8 cellular contexts compared by ENCODE assay signal in the genomic region with DNA sequence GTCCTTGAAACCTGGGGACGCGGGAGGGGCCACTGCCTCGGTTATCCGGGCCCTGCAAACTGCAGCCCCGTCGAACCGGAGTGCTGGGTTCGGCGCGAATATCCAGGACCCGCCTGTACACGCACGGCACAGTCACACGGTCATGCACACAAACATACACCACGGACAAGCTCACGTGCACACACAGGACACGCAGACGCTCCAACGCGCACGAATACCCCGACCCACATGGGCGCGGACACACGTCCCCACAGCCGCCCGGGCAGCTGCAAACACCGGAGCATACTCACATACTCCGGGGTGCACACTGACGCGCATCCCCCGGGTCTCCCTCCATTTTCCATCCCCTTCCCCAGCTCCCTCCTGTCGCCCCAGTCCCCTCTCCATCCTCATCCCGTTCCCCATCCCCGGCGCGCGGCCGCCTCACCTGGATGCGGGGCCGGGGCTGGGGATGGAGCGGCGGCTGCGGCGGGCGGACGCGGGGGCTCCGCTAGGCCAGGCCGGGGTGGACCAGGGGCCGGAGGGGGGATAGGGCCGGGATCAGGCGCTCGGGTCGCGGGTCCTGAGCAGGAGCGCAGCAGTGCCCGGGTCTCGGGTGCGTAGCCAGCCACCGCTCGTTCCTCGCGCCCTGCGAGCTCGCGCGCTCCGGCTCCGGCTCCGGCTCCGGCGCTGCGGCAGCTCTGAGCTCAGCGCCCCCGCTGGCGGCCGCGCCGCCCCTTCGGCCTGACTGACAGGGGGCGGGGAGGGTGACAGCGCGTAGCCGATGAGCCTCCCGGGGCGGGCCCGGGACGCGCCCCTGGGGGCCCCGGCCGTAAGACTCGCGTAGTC. TPM values are rescaled to one million over a fixed set of nuclear protein-coding genes. Genes with fewer than 3 reads are reported as not detected.
DNase-seq lines count a peak whose midpoint lies in the region; ATAC-seq and TF ChIP-seq lines count a peak whose summit lies in the region.

A gene with protein sequence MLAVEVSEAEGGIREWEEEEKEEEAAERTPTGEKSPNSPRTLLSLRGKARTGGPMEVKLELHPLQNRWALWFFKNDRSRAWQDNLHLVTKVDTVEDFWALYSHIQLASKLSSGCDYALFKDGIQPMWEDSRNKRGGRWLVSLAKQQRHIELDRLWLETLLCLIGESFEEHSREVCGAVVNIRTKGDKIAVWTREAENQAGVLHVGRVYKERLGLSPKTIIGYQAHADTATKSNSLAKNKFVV (plus strand): TSS at position 823 of the 828 bp plus-strand sequence. CDS start 12,113 bp downstream, outside the sequence.
A gene (minus strand): TSS at position 682 of the 828 bp plus-strand sequence. CDS start 880 bp downstream, outside the sequence.

- ATAC-seq in HG03095 (IDR thresholded peaks at IDR 0.05; ENCODE audit: unreplicated experiment) (peak; percentile 79), T-cell (replicated peaks in 1 of 4) (peak; percentile 85 to 95 (median 91))

- TF ChIP-seq CTCF in GM12874 (IDR thresholded peaks at IDR 0.05; ENCODE audit: insufficient read depth, low read depth, low read length): 0 out of 2 replicates have a peak, but pooled peaks have one; percentile 3
- TF ChIP-seq CTCF in dorsolateral prefrontal cortex (IDR thresholded peaks at IDR 0.05 in 54 of 56, conservative IDR thresholded peaks at IDR 0.05 in 2 of 56; ENCODE audit: low read depth in 1 of 56, partially characterized antibody in 56 of 56): peak in 1 of 56 donors; percentile 12
- TF ChIP-seq CTCF in stomach (IDR thresholded peaks at IDR 0.05): no peak

- under 1% methylated on average over 84 of the region's 94 CpGs for WGBS in mesenchymal stem cell
- 0 to 4% (median 2%) methylated on average over 43 to 94 of the region's 94 CpGs for WGBS in stomach, 5 donors

- peaks cover 6 to 28% (median 13%) of the 10 kb centered on the region in 3 donors for H3K4me1 Mint-ChIP-seq in T-cell

- no peak within 1 kb of the TSS for H2BK5ac ChIP-seq in mesenchymal stem cell (ENCODE audit: low read depth, low read length, poor library complexity, severe bottlenecking)

- H2AFZ ChIP-seq in mesenchymal stem cell (ENCODE audit: low read depth, low read length): no peak within 1 kb of the TSS

- peak within 1 kb of the TSS; percentile 92 for H3K4me2 ChIP-seq in mesenchymal stem cell (ENCODE audit: low read length, poor library complexity, severe bottlenecking)

- H2BK12ac ChIP-seq in mesenchymal stem cell (ENCODE audit: low read length in 2 of 2): no peak within 1 kb of the TSS

- H3K27me3 Mint-ChIP-seq in T-cell: peaks cover 52 to 80% of the 10 kb centered on the region in 2 donors

- H3K36me3 ChIP-seq in mesenchymal stem cell (ENCODE audit: control insufficient read depth in 1 of 2, insufficient read depth in 2 of 2, low read depth in 1 of 2, low read length in 2 of 2) (no peaks in the 10 kb centered on the region), stomach (no peaks in the 10 kb centered on the region)

- peaks cover 0 to 45% (median 6%) of the 10 kb centered on the region in 45 donors for H3K27me3 ChIP-seq in dorsolateral prefrontal cortex
- H3K27me3 ChIP-seq in mesenchymal stem cell (ENCODE audit: control insufficient read depth in 1 of 2, insufficient read depth in 1 of 2, low read length in 2 of 2): peaks cover 64 to 74% of the 10 kb centered on the region in 2 experiments
- peaks cover 11 to 97% (median 81%) of the 10 kb centered on the region in 3 donors for H3K27me3 ChIP-seq in stomach

- no peaks in the 10 kb centered on the region for H3K36me3 Mint-ChIP-seq in T-cell

- H3K9me3 ChIP-seq in mesenchymal stem cell (ENCODE audit: control insufficient read depth, low read length) (peaks cover under 1% of the 10 kb centered on the region), stomach (no peaks in the 10 kb centered on the region)

- TF ChIP-seq POLR2A in stomach (IDR thresholded peaks at IDR 0.05): no peak

- H4K91ac ChIP-seq in mesenchymal stem cell (ENCODE audit: low read length): no peak within 1 kb of the TSS

- H2AK5ac ChIP-seq in mesenchymal stem cell (ENCODE audit: low read length, severe bottlenecking): no peak within 1 kb of the TSS

- peak within 1 kb of the TSS in 1 of 2 experiments; percentile 25 for H3K4ac ChIP-seq in mesenchymal stem cell (ENCODE audit: low read depth in 1 of 2, low read length in 2 of 2)

- intact Hi-C loops in dorsolateral prefrontal cortex (cut with DNase I) (no loop called here), stomach (cut with DNase I; ENCODE audit: low total_unique reads) (no loop called here)

- peak within 1 kb of the TSS in 56 of 59 donors; percentile 24 to 95 (median 80) for H3K27ac ChIP-seq in dorsolateral prefrontal cortex
- no peak within 1 kb of the TSS for H3K27ac ChIP-seq in mesenchymal stem cell (ENCODE audit: low read length, poor library complexity, severe bottlenecking)
- H3K27ac ChIP-seq in stomach: no peak within 1 kb of the TSS

- peak within 1 kb of the TSS; percentile 24 to 58 (median 47) for H3K4me3 Mint-ChIP-seq in T-cell

- POLR2A ChIA-PET in T-cell (lab: Charles Lee): interaction anchor here in 1 of 2 donors (0.6 kb wide), 1 partner anchor 31 kb away, joined by 3 read pairs; no protein-coding TSS in a partner anchor

- CTCF ChIA-PET in T-cell (lab: Charles Lee): interaction anchor here in 1 of 2 donors (0.6 to 1.5 kb wide), 2 partner anchors 11 to 31 kb away, joined by 4 to 5 read pairs; no protein-coding TSS in a partner anchor

- peaks cover 29% of the 10 kb centered on the region for H3K4me1 ChIP-seq in mesenchymal stem cell (ENCODE audit: control insufficient read depth, insufficient read depth, low read depth, low read length)
- H3K4me1 ChIP-seq in stomach: peaks cover 13 to 23% (median 20%) of the 10 kb centered on the region in 4 donors

- H2BK120ac ChIP-seq in mesenchymal stem cell (ENCODE audit: low read depth, low read length): no peak within 1 kb of the TSS

- no peak within 1 kb of the TSS for H2BK15ac ChIP-seq in mesenchymal stem cell (ENCODE audit: low read depth, poor library complexity, severe bottlenecking)

- peak within 1 kb of the TSS; percentile 21 to 78 (median 66) for H3K4me3 ChIP-seq in dorsolateral prefrontal cortex
- H3K4me3 ChIP-seq in mesenchymal stem cell (ENCODE audit: insufficient read depth in 1 of 2, low read depth in 1 of 2, low read length in 2 of 2): peak within 1 kb of the TSS; percentile 36 to 74
- H3K4me3 ChIP-seq in stomach: peak within 1 kb of the TSS; percentile 31 to 48 (median 36)

- no peak for TF ChIP-seq EP300 in stomach (IDR thresholded peaks at IDR 0.05)

- no peak within 1 kb of the TSS for H3K27ac Mint-ChIP-seq in T-cell

- DNase-seq in T-cell: peak in 15 of 34 experiments; percentile 7 to 47 (median 37)
- peak in 5 of 10 donors; percentile 69 to 82 (median 79) for DNase-seq in dorsolateral prefrontal cortex
- DNase-seq in mesenchymal stem cell: peak; percentile 58
- DNase-seq in stomach: no peak
- no peak for DNase-seq in DMS79 (lab: John Stamatoyannopoulos, UW)
- DNase-seq in mesenteric fat pad (ENCODE audit: low spot score): no peak

- no peak within 1 kb of the TSS for H3K14ac ChIP-seq in mesenchymal stem cell (ENCODE audit: low read length in 2 of 2)

- no peak within 1 kb of the TSS for H4K8ac ChIP-seq in mesenchymal stem cell (ENCODE audit: low read length)

- H3K18ac ChIP-seq in mesenchymal stem cell (ENCODE audit: low read depth in 1 of 2, low read length in 2 of 2): no peak within 1 kb of the TSS

- no peaks in the 10 kb centered on the region for H3K9me3 Mint-ChIP-seq in T-cell

- H3K9ac ChIP-seq in mesenchymal stem cell (ENCODE audit: low read length): peak within 1 kb of the TSS; percentile 17

- no peak within 1 kb of the TSS for H3K23ac ChIP-seq in mesenchymal stem cell (ENCODE audit: low read length in 2 of 2)

- no peaks in the 10 kb centered on the region for H3K79me1 ChIP-seq in mesenchymal stem cell (replicated peaks; ENCODE audit: low read length, poor library complexity, severe bottlenecking)

RNA-seq across cellular contexts. Expression of the first gene that starts in this region (rescaled TPM):
- total RNA-seq in T-cell: not detected
- total RNA-seq in dorsolateral prefrontal cortex: 10 to 100 TPM in 59 of 120 experiments, 1 to 10 TPM in 61; 2.8 to 20.4 (median 9.8) TPM
- polyA plus RNA-seq in mesenchymal stem cell (2013, experiment 1 of 2): not detected
- not detected for polyA plus RNA-seq in mesenchymal stem cell (2013, experiment 2 of 2)
- not detected for total RNA-seq in stomach
- polyA plus RNA-seq in stomach: not detected
- not detected for total RNA-seq in mesenteric fat pad

RNA-seq across cellular contexts. Expression of the second gene that starts in this region (rescaled TPM):
- total RNA-seq in T-cell: not detected
- total RNA-seq in dorsolateral prefrontal cortex: 100 to 1,000 TPM; 110 to 614 (median 412) TPM
- 1.0 TPM for polyA plus RNA-seq in mesenchymal stem cell (2013, experiment 1 of 2)
- polyA plus RNA-seq in mesenchymal stem cell (2013, experiment 2 of 2): 1.0 TPM
- total RNA-seq in stomach: not detected
- polyA plus RNA-seq in stomach: not detected
- not detected for total RNA-seq in mesenteric fat pad

Comparison
In these comparisons a context has a peak if more than half of its experiments do, and no peak if none do; other contexts are left out.
1. RNA of the second gene that starts in this region (total RNA-seq): 110 to 614 TPM in dorsolateral prefrontal cortex; not detected in T-cell, not detected in stomach and not detected in mesenteric fat pad (single experiment); every median in the first group is over 10 times any median in the second.
2. Peak in ATAC-seq in T-cell; RNA of the genes that start here not detected or under 1 TPM.
3. H3K27ac ChIP-seq: peak in dorsolateral prefrontal cortex (56 of 59); none in mesenchymal stem cell (single experiment) and stomach (0 of 5).
4. Peak in every context shown above with its lines, with median percentiles within 50 percentile points of each other: H3K4me3 ChIP-seq.